16 cellular contexts compared by ENCODE assay signal in the genomic region with DNA sequence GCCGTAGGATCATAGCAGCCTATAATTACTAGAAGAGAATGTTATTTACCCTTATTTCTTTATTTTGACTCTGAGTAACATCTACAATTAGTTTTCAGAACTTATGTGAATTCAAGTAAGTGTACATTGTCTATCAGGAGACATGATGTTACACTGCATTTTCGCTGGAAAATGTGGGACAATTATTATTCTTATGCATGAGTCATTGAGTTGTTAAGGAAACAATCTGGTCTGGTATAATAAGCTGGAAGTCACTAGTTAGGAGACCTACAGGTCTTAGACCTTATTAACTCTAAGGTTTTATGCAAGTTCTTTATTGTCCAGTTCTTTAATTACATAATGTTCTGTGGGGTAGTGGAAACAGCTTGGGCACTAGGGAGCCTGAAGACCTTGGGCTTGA. TPM values are rescaled to one million over a fixed set of nuclear protein-coding genes. Genes with fewer than 3 reads are reported as not detected.
DNase-seq lines count a peak whose midpoint lies in the region; ATAC-seq and TF ChIP-seq lines count a peak whose summit lies in the region.
"Had no signal": no experiment of that assay in that cellular context is flagged by ENCODE, and none has a peak within 500 bp of the region (broad histone marks: within the 10 kb centered on the region; RNA-seq: fewer than 3 reads in every experiment).

No MANE protein-coding gene starts in this region.

- intact Hi-C loops in cardiac septum (cut with DNase I): loop anchor here (10.0 kb wide), 1 partner anchor 311 kb away; the partner anchor contains the start of gene FBXO34

- H3K36me3 Mint-ChIP-seq in immature natural killer cell (no peaks in the 10 kb centered on the region), T-helper 17 cell (ENCODE audit: low read depth) (no peaks in the 10 kb centered on the region)

- DNase-seq in cardiac muscle cell (ENCODE audit: low read depth in 1 of 2, low spot score in 1 of 2) (peak in 1 of 2 donors; percentile 41), cardiac septum (ENCODE audit: low spot score) (no peak), adipocyte (ENCODE audit: low read depth) (peak; percentile 53), glomerular visceral epithelial cell (ENCODE audit: extremely low spot score) (peak; percentile 42), suprapubic skin (ENCODE audit: low spot score in 2 of 2) (no peak), immature natural killer cell (no peak), T-helper 17 cell (no peak), nucleus accumbens (lab: John Stamatoyannopoulos, UW) (no peak)
- DNase-seq: ACHN; activated naive CD4-positive, alpha-beta T cell treated with anti-CD3 and anti-CD28 coated beads for 36 hours; DND-41; KBM-7; left lung had no signal

- no peak for TF ChIP-seq CTCF in cardiac muscle cell (IDR thresholded peaks at IDR 0.05; ENCODE audit: low read depth, low read length)
- TF ChIP-seq CTCF in suprapubic skin (IDR thresholded peaks at IDR 0.05): no peak

- no peak for TF ChIP-seq EP300 in suprapubic skin (IDR thresholded peaks at IDR 0.05)

- H3K4me3 Mint-ChIP-seq in immature natural killer cell (no peak overlapping the region), T-helper 17 cell (no peak overlapping the region)
- H3K4me3 Mint-ChIP-seq: activated naive CD4-positive, alpha-beta T cell treated with anti-CD3 and anti-CD28 coated beads for 36 hours had no signal

- H3K4me1 ChIP-seq in cardiac muscle cell (ENCODE audit: low read depth) (peaks cover 69% of the 10 kb centered on the region), adipocyte (ENCODE audit: control insufficient read depth, insufficient read depth, low read length) (peaks cover 57% of the 10 kb centered on the region), suprapubic skin (peaks cover 89% of the 10 kb centered on the region)

- no peak for ATAC-seq in T-helper 17 cell
- ATAC-seq: gastroesophageal sphincter, left lung had no signal

- H3K27me3 ChIP-seq in cardiac muscle cell (no peaks in the 10 kb centered on the region), adipocyte (replicated peaks; ENCODE audit: control insufficient read depth, insufficient read depth, low read length) (no peaks in the 10 kb centered on the region), suprapubic skin (no peaks in the 10 kb centered on the region)
- H3K27me3 ChIP-seq: gastroesophageal sphincter, left lung had no signal

- H3K9me3 ChIP-seq in cardiac muscle cell (ENCODE audit: low read depth) (no peaks in the 10 kb centered on the region), adipocyte (ENCODE audit: control insufficient read depth, low read length) (no peaks in the 10 kb centered on the region), suprapubic skin (no peaks in the 10 kb centered on the region), T-helper 17 cell (ENCODE audit: control insufficient read depth, low read length, poor library complexity, severe bottlenecking) (no peaks in the 10 kb centered on the region)
- H3K9me3 ChIP-seq: gastroesophageal sphincter, HAP-1, left lung had no signal

- no peak for TF ChIP-seq POLR2A in suprapubic skin (IDR thresholded peaks at IDR 0.05)

- H3K27ac ChIP-seq in cardiac muscle cell (peak overlapping the region; percentile 35), suprapubic skin (peak overlapping the region; percentile 7)
- H3K27ac ChIP-seq: coronary artery, left lung had no signal

- H3K9me3 Mint-ChIP-seq in immature natural killer cell: no peaks in the 10 kb centered on the region
- H3K9me3 Mint-ChIP-seq: activated naive CD4-positive, alpha-beta T cell treated with anti-CD3 and anti-CD28 coated beads for 36 hours had no signal

- H3K27ac Mint-ChIP-seq in immature natural killer cell (no peak overlapping the region), T-helper 17 cell (no peak overlapping the region)
- H3K27ac Mint-ChIP-seq: activated naive CD4-positive, alpha-beta T cell treated with anti-CD3 and anti-CD28 coated beads for 36 hours had no signal

- H3K36me3 ChIP-seq in cardiac muscle cell (no peaks in the 10 kb centered on the region), adipocyte (ENCODE audit: control insufficient read depth, insufficient read depth, low read length, severe bottlenecking) (no peaks in the 10 kb centered on the region), suprapubic skin (no peaks in the 10 kb centered on the region)
- H3K36me3 ChIP-seq: gastroesophageal sphincter, HAP-1, left lung had no signal

- H3K4me1 Mint-ChIP-seq in immature natural killer cell (peaks cover 43 to 45% of the 10 kb centered on the region in 2 donors), T-helper 17 cell (peaks cover 42% of the 10 kb centered on the region)

- no peak overlapping the region for H3K9ac ChIP-seq in adipocyte (ENCODE audit: low read length)

- 37% methylated on average over 2 of the region's 2 CpGs for WGBS in suprapubic skin

- H3K27me3 Mint-ChIP-seq in immature natural killer cell (ENCODE audit: low read depth in 3 of 3) (peaks cover 2 to 7% (median 3%) of the 10 kb centered on the region in 3 donors), T-helper 17 cell (no peaks in the 10 kb centered on the region)

- H3K4me3 ChIP-seq in cardiac muscle cell (no peak overlapping the region), adipocyte (ENCODE audit: low read length) (no peak overlapping the region), suprapubic skin (no peak overlapping the region)
- H3K4me3 ChIP-seq: coronary artery, gastroesophageal sphincter, HAP-1, left lung had no signal

RNA-seq across cellular contexts. Expression of gene KTN1, which starts 5.8 kb away (rescaled TPM):
- 63.9 and 130 TPM in 2 replicates for total RNA-seq in cardiac muscle cell
- polyA plus RNA-seq in cardiac muscle cell: 214 and 240 TPM in 2 replicates
- 247 TPM for total RNA-seq in cardiac septum
- total RNA-seq in suprapubic skin: 100 to 1,000 TPM in 3 of 4 donors, 10 to 100 TPM in 1; 89.7 to 147 (median 114) TPM
- 10 to 100 TPM in 2 of 3 donors, 1 to 10 TPM in 1; 4.8 to 30.5 (median 18.5) TPM for polyA plus RNA-seq in immature natural killer cell
- 10 to 100 TPM; 81.6 to 83.5 TPM for total RNA-seq in T-helper 17 cell

Comparison
In these comparisons a context has a peak if more than half of its experiments do, and no peak if none do; other contexts are left out.
1. DNase-seq: peak in adipocyte (single experiment) and glomerular visceral epithelial cell (single experiment); none in cardiac septum (single experiment), suprapubic skin (0 of 2), immature natural killer cell (0 of 3), T-helper 17 cell (0 of 3) and nucleus accumbens (0 of 56).